Comparison of ENCODE assay signal across 18 cellular contexts in genomic region chr9:26706223-26706622, GRCh38.
"Had no signal": no experiment of that assay in that cellular context is flagged by ENCODE, and none has a peak within 500 bp of the region (broad histone marks: within the 10 kb centered on the region; RNA-seq: fewer than 3 reads in every experiment).

No MANE protein-coding gene starts in this region.

- H3K4me1 Mint-ChIP-seq: memory B cell; mesothelial cell of epicardium; neural progenitor cell; stimulated activated naive B cell treated with anti-CD40 and anti-IgM and Interleukin-4, amounts not matched to agents 10 μg/mL and 1 μg/mL and 100 μg/mL, for 72 hours had no signal

- ATAC-seq: gastrocnemius medialis; heart right ventricle; left lung; natural killer cell treated with Interleukin-12 subunit alpha and Interleukin-12 subunit beta and Interleukin-15 and Interleukin-18, amount 100 ng/mL, for 72 hours; stimulated activated naive B cell treated with anti-CD40 and anti-IgM and Interleukin-4, amounts not matched to agents 10 μg/mL and 1 μg/mL and 100 μg/mL, for 72 hours had no signal

- H3K4me3 Mint-ChIP-seq: memory B cell; mesothelial cell of epicardium; natural killer cell treated with Interleukin-12 subunit alpha and Interleukin-12 subunit beta and Interleukin-15 and Interleukin-18, amount 100 ng/mL, for 72 hours; neural progenitor cell; stimulated activated naive B cell treated with anti-CD40 and anti-IgM and Interleukin-4, amounts not matched to agents 10 μg/mL and 1 μg/mL and 100 μg/mL, for 72 hours had no signal

- H3K36me3 Mint-ChIP-seq: memory B cell; mesothelial cell of epicardium; natural killer cell treated with Interleukin-12 subunit alpha and Interleukin-12 subunit beta and Interleukin-15 and Interleukin-18, amount 100 ng/mL, for 72 hours; stimulated activated naive B cell treated with anti-CD40 and anti-IgM and Interleukin-4, amounts not matched to agents 10 μg/mL and 1 μg/mL and 100 μg/mL, for 72 hours had no signal

- DNase-seq: dorsolateral prefrontal cortex; effector CD8-positive, alpha-beta T cell; gastrocnemius medialis; heart right ventricle; hypothalamus; islet precursor cell; left lung; nucleus accumbens; ovary; sigmoid colon; stimulated activated CD4-positive, alpha-beta T cell treated with anti-CD3 and anti-CD28 coated beads, Interleukin-2, amount 100 ng/mL, for 24 hours; stimulated activated CD4-positive, alpha-beta T cell treated with anti-CD3 and anti-CD28 coated beads, Interleukin-4, amount 100 ng/mL, for 4 hours; stimulated activated naive B cell treated with anti-CD40 and anti-IgM and Interleukin-4, amounts not matched to agents 10 μg/mL and 1 μg/mL and 100 μg/mL, for 72 hours; trophoblast cell had no signal

- H3K9me3 Mint-ChIP-seq: mesothelial cell of epicardium had no signal

- H3K27me3 Mint-ChIP-seq: stimulated activated naive B cell treated with anti-CD40 and anti-IgM and Interleukin-4, amounts not matched to agents 10 μg/mL and 1 μg/mL and 100 μg/mL, for 72 hours had no signal

- H3K27ac Mint-ChIP-seq: memory B cell; mesothelial cell of epicardium; natural killer cell treated with Interleukin-12 subunit alpha and Interleukin-12 subunit beta and Interleukin-15 and Interleukin-18, amount 100 ng/mL, for 72 hours; neural progenitor cell; stimulated activated naive B cell treated with anti-CD40 and anti-IgM and Interleukin-4, amounts not matched to agents 10 μg/mL and 1 μg/mL and 100 μg/mL, for 72 hours had no signal
